ENCODE assay signal across 19 cellular contexts in the genomic region with DNA sequence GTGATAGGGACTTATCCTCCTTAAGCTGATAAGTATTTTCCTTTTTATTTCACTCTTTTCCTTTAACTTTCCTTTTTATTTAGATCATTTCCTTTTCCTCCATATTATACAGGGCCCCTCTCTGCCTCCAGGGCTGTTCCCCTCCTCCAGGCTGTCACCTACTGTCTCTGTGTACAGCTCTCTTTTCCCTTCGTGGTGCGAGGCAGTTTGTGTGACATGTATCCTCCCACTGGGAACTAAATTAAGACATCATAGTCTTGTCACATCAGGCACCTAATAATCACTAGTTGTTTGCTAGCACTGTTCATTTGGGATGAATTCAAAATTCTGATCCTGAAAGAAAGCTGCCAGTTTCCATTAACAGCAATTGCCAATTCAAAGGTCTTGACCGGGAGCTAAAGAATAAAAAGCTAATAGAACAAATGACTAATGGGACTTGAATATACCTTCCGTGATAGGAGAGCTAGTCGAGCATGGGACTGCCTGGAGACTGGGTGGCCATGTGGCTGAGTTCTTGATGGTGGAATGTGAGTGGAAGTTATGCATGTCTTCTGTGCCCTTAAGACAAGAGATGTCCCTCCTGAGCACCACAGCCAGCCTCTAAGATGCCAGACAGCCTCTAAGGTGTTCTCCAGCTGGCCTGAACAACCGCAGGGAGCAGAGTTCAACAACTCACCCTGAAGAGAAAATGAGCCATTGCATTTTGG.
DNase-seq lines count a peak whose midpoint lies in the region; ATAC-seq and TF ChIP-seq lines count a peak whose summit lies in the region.
"Had no signal": no experiment of that assay in that cellular context is flagged by ENCODE, and none has a peak within 500 bp of the region (broad histone marks: within the 10 kb centered on the region; RNA-seq: fewer than 3 reads in every experiment).

No MANE protein-coding gene starts in this region.

- H2AFZ ChIP-seq in neural cell (ENCODE audit: low read depth, low read length) (no peak overlapping the region), smooth muscle cell (ENCODE audit: low read depth) (peak overlapping the region; percentile 24)

- peak; percentile 26 for DNase-seq in NCI-H2227 (lab: John Stamatoyannopoulos, UW; ENCODE audit: unreplicated experiment)
- DNase-seq in NCI-H2227 treated with DMSO at 0.1 percent for 48 hours (lab: John Stamatoyannopoulos, UW) = no peak
- peak in 40 of 42 donors; percentile 16 to 91 (median 58) for DNase-seq in head of caudate nucleus
- no peak for DNase-seq in smooth muscle cell (lab: John Stamatoyannopoulos, UW; ENCODE audit: unreplicated experiment)
- no peak for DNase-seq in activated CD8-positive, alpha-beta memory T cell treated with anti-CD3 and anti-CD28 coated beads for 24 hours
- DNase-seq in GM13976 (ENCODE audit: low spot score) = no peak
- DNase-seq: BE2C; Calu3; CD4-positive, alpha-beta T cell; COR-L47; DMS53; DMS79 treated with DMSO at 0.1 percent for 48 hours; GF-D8; H7; HCEC 1CT had no signal

- in situ Hi-C loops in GM13976 (cut with MboI; ENCODE audit: low sequenced_read_pairs, unreplicated experiment) = loop anchor here (25.0 kb wide), 1 partner anchor 133 kb away; a partner anchor contains a TSS

- H3K27me3 ChIP-seq in neural cell (ENCODE audit: insufficient read depth, low read depth, low read length) (peaks cover 9% of the 10 kb centered on the region), smooth muscle cell (ENCODE audit: low read depth) (no peaks in the 10 kb centered on the region)
- H3K27me3 ChIP-seq: BE2C; BLaER1 treated with 17β-estradiol and CSF1 and Interleukin-3, amounts not matched to agents 10 nM and 100 nM had no signal

- H3K27ac ChIP-seq in neural cell (ENCODE audit: low read length) = no peak overlapping the region
- no peak overlapping the region for H3K27ac ChIP-seq in smooth muscle cell (ENCODE audit: low read depth)
- H3K27ac ChIP-seq: 22Rv1; BLaER1 treated with 17β-estradiol and CSF1 and Interleukin-3, amounts not matched to agents 10 nM and 100 nM had no signal

- H3F3A ChIP-seq in neural cell (ENCODE audit: insufficient read depth, low read length, poor library complexity, severe bottlenecking) = no peaks in the 10 kb centered on the region
- no peaks in the 10 kb centered on the region for H3F3A ChIP-seq in smooth muscle cell (ENCODE audit: low read depth)

- TF ChIP-seq RAD21 in neural cell (conservative IDR thresholded peaks at IDR 0.05) = no peak

- H3K36me3 ChIP-seq in neural cell (ENCODE audit: insufficient read depth, low read length) (no peaks in the 10 kb centered on the region), smooth muscle cell (ENCODE audit: low read depth) (no peaks in the 10 kb centered on the region)
- H3K36me3 ChIP-seq: BE2C; BLaER1 treated with 17β-estradiol and CSF1 and Interleukin-3, amounts not matched to agents 10 nM and 100 nM had no signal

- TF ChIP-seq CTCF in neural cell (IDR thresholded peaks at IDR 0.05; ENCODE audit: poor library complexity, severe bottlenecking) = no peak
- no peak for TF ChIP-seq CTCF in smooth muscle cell (IDR thresholded peaks at IDR 0.05; ENCODE audit: borderline replicate concordance, insufficient read depth, poor library complexity, severe bottlenecking)
- no peak for TF ChIP-seq CTCF in GM13976 (IDR thresholded peaks at IDR 0.05; ENCODE audit: borderline replicate concordance, control extremely low read depth, extremely low read depth, insufficient read depth, missing control alignments)

- intact Hi-C loops in head of caudate nucleus (cut with DNase I) = no loop called here

- 92% methylated on average over 6 of the region's 6 CpGs for WGBS in smooth muscle cell (ENCODE audit: low lambda C conversion rate)

- no peaks in the 10 kb centered on the region for H4K20me1 ChIP-seq in neural cell (ENCODE audit: insufficient read depth)
- H4K20me1 ChIP-seq in smooth muscle cell (ENCODE audit: low read depth) = no peaks in the 10 kb centered on the region
- H4K20me1 ChIP-seq: BLaER1 treated with 17β-estradiol and CSF1 and Interleukin-3, amounts not matched to agents 10 nM and 100 nM had no signal

- H3K4me2 ChIP-seq in neural cell (ENCODE audit: low read length) (no peak overlapping the region), smooth muscle cell (no peak overlapping the region)
- H3K4me2 ChIP-seq: BLaER1 treated with 17β-estradiol and CSF1 and Interleukin-3, amounts not matched to agents 10 nM and 100 nM had no signal

- H3K79me2 ChIP-seq in neural cell (replicated peaks; ENCODE audit: insufficient read depth, low read length) = no peaks in the 10 kb centered on the region
- H3K79me2 ChIP-seq in smooth muscle cell (ENCODE audit: low read depth) = no peaks in the 10 kb centered on the region

- H3K4me3 ChIP-seq in neural cell (ENCODE audit: low read length) (no peak overlapping the region), smooth muscle cell (no peak overlapping the region)
- H3K4me3 ChIP-seq: BLaER1 treated with 17β-estradiol and CSF1 and Interleukin-3, amounts not matched to agents 10 nM and 100 nM had no signal

- H3K4me1 ChIP-seq in smooth muscle cell (ENCODE audit: low read depth) = no peaks in the 10 kb centered on the region
- H3K4me1 ChIP-seq: BE2C had no signal

- ATAC-seq in HG03442 (IDR thresholded peaks at IDR 0.05; ENCODE audit: unreplicated experiment) = no peak

- H3K9me3 ChIP-seq in neural cell (ENCODE audit: low read length) = no peaks in the 10 kb centered on the region
- H3K9me3 ChIP-seq in smooth muscle cell (replicated peaks; ENCODE audit: low read depth) = peaks cover 4% of the 10 kb centered on the region
- H3K9me3 ChIP-seq: BE2C had no signal

- no peak overlapping the region for H3K9ac ChIP-seq in neural cell (ENCODE audit: low read length)
- H3K9ac ChIP-seq in smooth muscle cell (ENCODE audit: low read depth) = no peak overlapping the region
- H3K9ac ChIP-seq: BLaER1 treated with 17β-estradiol and CSF1 and Interleukin-3, amounts not matched to agents 10 nM and 100 nM had no signal

- TF ChIP-seq EP300 in neural cell (conservative IDR thresholded peaks at IDR 0.05; ENCODE audit: poor library complexity, severe bottlenecking) = no peak

- no peaks in the 10 kb centered on the region for H3K9me2 ChIP-seq in neural cell (ENCODE audit: insufficient read depth, low read length)

TF ChIP-seq in neural cell, 6 proteins besides CTCF, POLR2A, EP300 and RAD21:
- TF ChIP-seq POLR2AphosphoS5 (IDR thresholded peaks at IDR 0.05) (peak; percentile 74), EZH2 (IDR thresholded peaks at IDR 0.05; ENCODE audit: borderline replicate concordance, insufficient read depth, low read length, poor library complexity, severe bottlenecking) (no peak)

Comparison
In these comparisons a context has a peak if more than half of its experiments do, and no peak if none do; other contexts are left out.
1. DNase-seq: peak in NCI-H2227 (single experiment) and head of caudate nucleus (40 of 42); none in NCI-H2227 treated with DMSO at 0.1 percent for 48 hours (single experiment), smooth muscle cell (single experiment), activated CD8-positive, alpha-beta memory T cell treated with anti-CD3 and anti-CD28 coated beads for 24 hours (single experiment) and GM13976 (single experiment).